In genomic region chr13:52097197-52097596, GRCh38 we compare ENCODE assay signal across 9 cellular contexts. TPM values are rescaled to one million over a fixed set of nuclear protein-coding genes. Genes with fewer than 3 reads are reported as not detected.
"Had no signal": no experiment of that assay in that cellular context is flagged by ENCODE, and none has a peak within 500 bp of the region (broad histone marks: within the 10 kb centered on the region; RNA-seq: fewer than 3 reads in every experiment).

No MANE protein-coding gene starts in this region.

- ATAC-seq: GM12878 had no signal

- H3K4me3 ChIP-seq: GM12878 had no signal

- FAIRE-seq: G401.6, GM12878, GM12891, GM12892, GM18507, GM19239 had no signal

- DNase-seq: GDM1, GF-D8 had no signal

RNA-seq across cellular contexts. Expression of gene NEK5, which starts 31.7 kb away (rescaled TPM):
- total RNA-seq: G401, GM12878 had no signal
